Comparison of ENCODE assay signal across 8 cellular contexts in the genomic region with DNA sequence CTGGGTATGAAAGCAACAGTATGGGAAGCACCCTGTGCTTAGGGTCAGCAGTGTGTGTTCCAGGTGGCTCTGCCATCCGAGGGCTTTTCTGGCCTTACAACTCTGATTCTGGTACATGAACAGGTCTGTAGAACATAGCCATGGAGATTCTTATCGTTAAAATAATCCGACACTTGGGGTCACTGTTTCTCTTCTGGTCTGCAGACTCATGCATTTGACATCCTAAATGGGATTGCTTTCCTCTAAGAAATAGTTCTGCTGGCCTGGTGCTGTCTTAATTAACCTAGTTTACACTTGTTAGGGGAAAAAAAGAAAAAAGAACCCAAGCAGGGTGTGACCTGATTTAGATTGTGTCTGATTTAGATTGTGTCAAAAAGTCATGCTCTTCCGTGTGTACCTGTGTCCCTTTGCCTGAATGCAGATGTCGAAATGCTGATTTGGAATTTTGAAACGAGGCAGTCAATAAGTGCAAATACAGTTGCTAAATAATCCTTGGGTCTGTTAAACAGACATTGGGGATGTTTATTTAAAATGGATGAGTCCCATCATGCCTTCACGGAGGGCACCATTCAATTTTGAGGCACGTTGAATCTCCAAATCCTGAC. TPM values are rescaled to one million over a fixed set of nuclear protein-coding genes. Genes with fewer than 3 reads are reported as not detected.
DNase-seq lines count a peak whose midpoint lies in the region; ATAC-seq and TF ChIP-seq lines count a peak whose summit lies in the region.

No MANE protein-coding gene starts in this region.

- DNase-seq in SHP77 (lab: John Stamatoyannopoulos, UW): peak; percentile 3 to 14
- no peak for DNase-seq in SHP77 treated with DMSO at 0.1 percent for 48 hours (lab: John Stamatoyannopoulos, UW)
- DNase-seq in LNCaP clone FGC (ENCODE audit: low read depth): peak; percentile 34
- peak; percentile 69 for DNase-seq in SW480 (ENCODE audit: low spot score)
- peak; percentile 42 to 63 for DNase-seq in foreskin keratinocyte
- DNase-seq in retinal pigment epithelial cell (ENCODE audit: low read depth): peak; percentile 45

- peaks cover 37% of the 10 kb centered on the region for H3K4me1 ChIP-seq in foreskin keratinocyte

- TF ChIP-seq CTCF in LNCaP clone FGC (IDR thresholded peaks at IDR 0.05; ENCODE audit: control insufficient read depth, extremely low read depth, insufficient read depth) (peak; percentile 56), foreskin keratinocyte (conservative IDR thresholded peaks at IDR 0.05) (peak; percentile 89), retinal pigment epithelial cell (conservative IDR thresholded peaks at IDR 0.05; ENCODE audit: low read depth, low read length) (peak; percentile 51)

- ATAC-seq in foreskin keratinocyte: peak; percentile 36
- no peak for ATAC-seq in HG03342 (IDR thresholded peaks at IDR 0.05; ENCODE audit: unreplicated experiment)
- no peak for ATAC-seq in HG03460 (IDR thresholded peaks at IDR 0.05; ENCODE audit: unreplicated experiment)

- H3K27me3 ChIP-seq in foreskin keratinocyte: no peaks in the 10 kb centered on the region

- H3K27ac ChIP-seq in foreskin keratinocyte: no peak overlapping the region

- H3K4me3 ChIP-seq in LNCaP clone FGC (ENCODE audit: low read depth, low read length) (no peak overlapping the region), retinal pigment epithelial cell (ENCODE audit: low read length) (no peak overlapping the region)

RNA-seq across cellular contexts. Expression of a gene that starts 59.6 kb away (rescaled TPM):
- 0.20 TPM in 1 of 2 replicates, not detected in the other for total RNA-seq in foreskin keratinocyte
- 0.06 and 0.19 TPM in 2 replicates for polyA plus RNA-seq in foreskin keratinocyte
